In the genomic region with DNA sequence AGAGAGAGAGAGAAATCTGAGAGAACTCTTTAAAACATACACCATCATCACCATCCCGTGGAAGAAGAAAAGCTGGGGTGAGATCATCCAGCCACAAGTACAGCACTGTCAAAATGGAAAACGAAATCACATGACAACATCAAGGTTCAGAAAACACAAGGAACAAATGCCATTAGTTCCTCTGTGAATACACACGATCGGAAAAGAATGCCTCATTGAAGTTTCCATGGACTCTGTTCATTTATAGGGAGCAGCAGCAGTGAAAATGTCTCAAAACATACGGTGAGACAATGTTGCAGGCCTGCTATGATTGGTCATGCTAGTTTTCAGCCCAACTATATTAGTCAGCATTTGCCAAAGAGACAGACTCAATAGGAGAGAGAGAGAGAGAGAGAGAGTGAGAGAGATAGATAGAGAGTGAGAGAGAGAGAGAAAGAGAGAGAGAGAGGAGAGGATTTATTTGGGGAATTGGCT, we compare ENCODE assay signal across 16 cellular contexts. TPM values are rescaled to one million over a fixed set of nuclear protein-coding genes. Genes with fewer than 3 reads are reported as not detected.
DNase-seq lines count a peak whose midpoint lies in the region.
"Had no signal": no experiment of that assay in that cellular context is flagged by ENCODE, and none has a peak within 500 bp of the region (broad histone marks: within the 10 kb centered on the region; RNA-seq: fewer than 3 reads in every experiment).

No MANE protein-coding gene starts in this region.

- no peak overlapping the region for H2BK15ac ChIP-seq in mesenchymal stem cell (ENCODE audit: low read depth, poor library complexity, severe bottlenecking)

- peak overlapping the region; percentile 35 for H3K9ac ChIP-seq in mesenchymal stem cell (ENCODE audit: low read length)
- H3K9ac ChIP-seq: BLaER1 had no signal

- no peak overlapping the region for H3K4ac ChIP-seq in mesenchymal stem cell (ENCODE audit: low read depth in 1 of 2, low read length in 2 of 2)

- no peaks in the 10 kb centered on the region for H3K36me3 ChIP-seq in mesenchymal stem cell (ENCODE audit: control insufficient read depth in 1 of 2, insufficient read depth in 2 of 2, low read depth in 1 of 2, low read length in 2 of 2)
- H3K36me3 ChIP-seq: BLaER1 had no signal

- no peak overlapping the region for H3K27ac ChIP-seq in mesenchymal stem cell (ENCODE audit: low read length, poor library complexity, severe bottlenecking)
- H3K27ac ChIP-seq: BLaER1, PC-9 had no signal

- H2BK12ac ChIP-seq in mesenchymal stem cell (ENCODE audit: low read length in 2 of 2) = no peak overlapping the region

- H3K14ac ChIP-seq in mesenchymal stem cell (ENCODE audit: low read length in 2 of 2) = no peak overlapping the region

- no peak overlapping the region for H2AFZ ChIP-seq in mesenchymal stem cell (ENCODE audit: low read depth, low read length)
- H2AFZ ChIP-seq: PC-9 had no signal

- 81% methylated on average over 5 of the region's 5 CpGs for WGBS in mesenchymal stem cell

- H3K4me1 ChIP-seq in mesenchymal stem cell (ENCODE audit: control insufficient read depth, insufficient read depth, low read depth, low read length) = no peaks in the 10 kb centered on the region

- no peak overlapping the region for H3K18ac ChIP-seq in mesenchymal stem cell (ENCODE audit: low read depth in 1 of 2, low read length in 2 of 2)

- no peak overlapping the region for H2BK5ac ChIP-seq in mesenchymal stem cell (ENCODE audit: low read depth, low read length, poor library complexity, severe bottlenecking)

- DNase-seq in AG20443 (ENCODE audit: low spot score) (peak; percentile 65), RPMI7951 (ENCODE audit: low read depth) (peak; percentile 67), dermis microvascular lymphatic vessel endothelial cell (ENCODE audit: low read depth in 2 of 2) (peak; percentile 43 to 56), mesenchymal stem cell (peak; percentile 77), HK-2 (ENCODE audit: unreplicated experiment) (no peak), NCI-H82 treated with DMSO at 0.1 percent for 48 hours (lab: John Stamatoyannopoulos, UW; ENCODE audit: unreplicated experiment) (no peak)
- no peak for DNase-seq in effector CD4-positive, alpha-beta T cell
- no peak for DNase-seq in stimulated activated CD4-positive, alpha-beta T cell treated with anti-CD3 and anti-CD28 coated beads, Interleukin-4, amount 100 ng/mL, for 4 hours
- DNase-seq: PC-9; retina; stimulated activated CD4-positive, alpha-beta T cell treated with anti-CD3 and anti-CD28 coated beads, Interleukin-4, amount 100 ng/mL, for 24 hours; stimulated activated naive CD8-positive, alpha-beta T cell treated with anti-CD3 and anti-CD28 coated beads, Interleukin-15, Interleukin-2, amounts not matched to agents 100 U/mL and 50 U/mL, for 24 hours; T-helper 17 cell had no signal

- no peaks in the 10 kb centered on the region for H3K79me1 ChIP-seq in mesenchymal stem cell (replicated peaks; ENCODE audit: low read length, poor library complexity, severe bottlenecking)

- H3K4me3 ChIP-seq in mesenchymal stem cell (ENCODE audit: insufficient read depth in 1 of 2, low read depth in 1 of 2, low read length in 2 of 2) = no peak overlapping the region
- H3K4me3 ChIP-seq: BLaER1, PC-9 had no signal

- H3K23ac ChIP-seq in mesenchymal stem cell (ENCODE audit: low read length in 2 of 2) = no peak overlapping the region

- no peaks in the 10 kb centered on the region for H3K9me3 ChIP-seq in mesenchymal stem cell (ENCODE audit: control insufficient read depth, low read length)
- H3K9me3 ChIP-seq: BLaER1 had no signal

- H3K4me2 ChIP-seq in mesenchymal stem cell (ENCODE audit: low read length, poor library complexity, severe bottlenecking) = no peak overlapping the region
- H3K4me2 ChIP-seq: BLaER1, PC-9 had no signal

- H3K27me3 ChIP-seq in mesenchymal stem cell (ENCODE audit: control insufficient read depth in 1 of 2, insufficient read depth in 1 of 2, low read length in 2 of 2) = peaks cover 3 to 17% of the 10 kb centered on the region in 2 experiments

- no peak overlapping the region for H2AK5ac ChIP-seq in mesenchymal stem cell (ENCODE audit: low read length, severe bottlenecking)

- no peak overlapping the region for H4K91ac ChIP-seq in mesenchymal stem cell (ENCODE audit: low read length)

- no peak overlapping the region for H2BK120ac ChIP-seq in mesenchymal stem cell (ENCODE audit: low read depth, low read length)

- no peak overlapping the region for H4K8ac ChIP-seq in mesenchymal stem cell (ENCODE audit: low read length)

RNA-seq across cellular contexts. Expression of gene CFAP97D1, which starts 4.4 kb away (rescaled TPM):
- not detected in 2 replicates for total RNA-seq in RPMI7951 (2014; rRNA removed; shearing (Covaris generic))
- under 0.01 TPM in 1 of 2 replicates, not detected in the other for total RNA-seq in dermis microvascular lymphatic vessel endothelial cell
- 0.01 TPM for polyA plus RNA-seq in mesenchymal stem cell (2013, experiment 1 of 2)
- polyA plus RNA-seq in mesenchymal stem cell (2013, experiment 2 of 2) = 0.03 TPM
- total RNA-seq: esophagus mucosa, PC-9, T-helper 17 cell had no signal

RNA-seq across cellular contexts. Expression of gene DUSP3, which starts 5.9 kb away (rescaled TPM):
- 32.3 and 32.4 TPM in 2 replicates for total RNA-seq in RPMI7951 (2014; rRNA removed; shearing (Covaris generic))
- total RNA-seq in dermis microvascular lymphatic vessel endothelial cell = 48.5 and 90.3 TPM in 2 replicates
- polyA plus RNA-seq in mesenchymal stem cell (2013, experiment 1 of 2) = 118 TPM
- 120 TPM for polyA plus RNA-seq in mesenchymal stem cell (2013, experiment 2 of 2)

RNA-seq across cellular contexts. Expression of gene SOST, which starts 26.1 kb away (rescaled TPM):
- total RNA-seq in RPMI7951 (2014; rRNA removed; shearing (Covaris generic)) = not detected in 2 replicates
- total RNA-seq in dermis microvascular lymphatic vessel endothelial cell = not detected in 2 replicates
- 0.01 TPM for polyA plus RNA-seq in mesenchymal stem cell (2013, experiment 1 of 2)
- polyA plus RNA-seq in mesenchymal stem cell (2013, experiment 2 of 2) = not detected
- total RNA-seq: esophagus mucosa, H1, PC-9, T-helper 17 cell had no signal

RNA-seq across cellular contexts. Expression of gene MPP3, which starts 48.3 kb away (rescaled TPM):
- total RNA-seq in RPMI7951 (2014; rRNA removed; shearing (Covaris generic)) = 4.9 and 6.1 TPM in 2 replicates
- total RNA-seq in dermis microvascular lymphatic vessel endothelial cell = 1.3 and 1.4 TPM in 2 replicates
- 3.1 TPM for polyA plus RNA-seq in mesenchymal stem cell (2013, experiment 1 of 2)
- polyA plus RNA-seq in mesenchymal stem cell (2013, experiment 2 of 2) = 3.2 TPM

Comparison
In these comparisons a context has a peak if more than half of its experiments do, and no peak if none do; other contexts are left out.
1. DNase-seq: peak in AG20443 (single experiment), RPMI7951 (single experiment), dermis microvascular lymphatic vessel endothelial cell (2 of 2) and mesenchymal stem cell (single experiment); none in HK-2 (single experiment), effector CD4-positive, alpha-beta T cell (single experiment), NCI-H82 treated with DMSO at 0.1 percent for 48 hours (single experiment) and stimulated activated CD4-positive, alpha-beta T cell treated with anti-CD3 and anti-CD28 coated beads, Interleukin-4, amount 100 ng/mL, for 4 hours (0 of 2).